ENCODE assay signal across 9 cellular contexts in the genomic region with DNA sequence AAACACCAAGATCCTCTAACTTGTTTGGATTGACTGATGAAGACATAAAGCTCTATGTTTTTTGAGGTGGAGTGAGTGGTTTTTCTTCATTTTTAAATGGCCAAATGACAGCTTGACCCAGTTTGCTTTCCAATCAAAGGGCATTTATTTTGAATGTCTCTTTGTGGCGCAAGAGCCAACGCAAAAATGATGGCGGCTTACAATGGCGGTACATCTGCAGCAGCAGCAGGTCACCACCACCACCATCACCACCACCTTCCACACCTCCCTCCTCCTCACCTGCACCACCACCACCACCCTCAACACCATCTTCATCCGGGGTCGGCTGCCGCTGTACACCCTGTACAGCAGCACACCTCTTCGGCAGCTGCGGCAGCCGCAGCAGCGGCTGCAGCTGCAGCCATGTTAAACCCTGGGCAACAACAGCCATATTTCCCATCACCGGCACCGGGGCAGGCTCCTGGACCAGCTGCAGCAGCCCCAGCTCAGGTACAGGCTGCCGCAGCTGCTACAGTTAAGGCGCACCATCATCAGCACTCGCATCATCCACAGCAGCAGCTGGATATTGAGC. TPM values are rescaled to one million over a fixed set of nuclear protein-coding genes. Genes with fewer than 3 reads are reported as not detected.
A peak's percentile ranks its signal among the peaks of the same experiment; 100 is the strongest.
DNase-seq lines count a peak whose midpoint lies in the region; ATAC-seq and TF ChIP-seq lines count a peak whose summit lies in the region.
"Had no signal": no experiment of that assay in that cellular context is flagged by ENCODE, and none has a peak within 500 bp of the region (broad histone marks: within the 10 kb centered on the region; RNA-seq: fewer than 3 reads in every experiment).

No MANE protein-coding gene starts in this region.

- POLR2A ChIA-PET in T-cell (lab: Charles Lee): interaction anchor here in 1 of 2 donors (0.6 kb wide), 1 partner anchor 17 kb away, joined by 5 read pairs; no protein-coding TSS in a partner anchor

- CTCF ChIA-PET in T-cell (lab: Charles Lee): interaction anchor here in 1 of 2 donors (1.0 kb wide), 1 partner anchor 31 kb away, joined by 4 read pairs; no protein-coding TSS in a partner anchor

- H3K4me3 ChIP-seq in fibroblast of mammary gland (ENCODE audit: control insufficient read depth, low read depth, low read length): peak overlapping the region; percentile 81
- H3K4me3 ChIP-seq in skeletal muscle satellite cell (ENCODE audit: low read length): peak overlapping the region; percentile 89

- no peak for TF ChIP-seq CTCF in fibroblast of mammary gland (conservative IDR thresholded peaks at IDR 0.05; ENCODE audit: control insufficient read depth, insufficient read depth, low read depth, low read length)

- H3K9me3 Mint-ChIP-seq in T-cell: no peaks in the 10 kb centered on the region

- DNase-seq in NCI-H82 (lab: John Stamatoyannopoulos, UW) (peak; percentile 48), NCI-H82 treated with DMSO at 0.1 percent for 48 hours (lab: John Stamatoyannopoulos, UW; ENCODE audit: unreplicated experiment) (no peak), T-cell (no peak), fibroblast of mammary gland (ENCODE audit: low read depth) (no peak), NK-92 (lab: John Stamatoyannopoulos, UW; ENCODE audit: unreplicated experiment) (no peak), GDM1 (lab: John Stamatoyannopoulos, UW) (no peak)
- DNase-seq: NCI-H1930 had no signal

- peaks cover 7% of the 10 kb centered on the region for H3K36me3 ChIP-seq in skeletal muscle satellite cell (ENCODE audit: insufficient read depth, low read length)

- peaks cover 47% of the 10 kb centered on the region for H3K4me1 ChIP-seq in skeletal muscle satellite cell (ENCODE audit: control insufficient read depth, insufficient read depth, low read length)

- H3K27me3 Mint-ChIP-seq in T-cell: no peaks in the 10 kb centered on the region

- no peaks in the 10 kb centered on the region for H3K27me3 ChIP-seq in skeletal muscle satellite cell (ENCODE audit: control insufficient read depth, insufficient read depth, low read length)

- peak overlapping the region; percentile 77 to 83 (median 81) for H3K4me3 Mint-ChIP-seq in T-cell

- H3K4me2 ChIP-seq in skeletal muscle satellite cell (ENCODE audit: low read length): peak overlapping the region; percentile 82

- no peak for ATAC-seq in T-cell (replicated peaks in 1 of 4)
- ATAC-seq in GM21723 (IDR thresholded peaks at IDR 0.05; ENCODE audit: unreplicated experiment): no peak

- H3K27ac Mint-ChIP-seq in T-cell: peak overlapping the region; percentile 70 to 71

- H3K4me1 Mint-ChIP-seq in T-cell: peaks cover 70 to 75% (median 73%) of the 10 kb centered on the region in 3 donors

- no peak overlapping the region for H3K9ac ChIP-seq in skeletal muscle satellite cell (ENCODE audit: low read depth, low read length)

- no peaks in the 10 kb centered on the region for H3K9me3 ChIP-seq in skeletal muscle satellite cell (replicated peaks; ENCODE audit: low read length)

- peaks cover 10% of the 10 kb centered on the region for H3K36me3 Mint-ChIP-seq in T-cell

RNA-seq across cellular contexts. Expression of gene NLK, which starts 0.3 kb away (rescaled TPM):
- 10 to 100 TPM; 12.7 to 16.6 (median 13.4) TPM for total RNA-seq in T-cell
- total RNA-seq in skeletal muscle satellite cell (2012; rRNA removed): 12.4 and 12.5 TPM in 2 replicates
